ENCODE assay signal across 9 cellular contexts in the genomic region with DNA sequence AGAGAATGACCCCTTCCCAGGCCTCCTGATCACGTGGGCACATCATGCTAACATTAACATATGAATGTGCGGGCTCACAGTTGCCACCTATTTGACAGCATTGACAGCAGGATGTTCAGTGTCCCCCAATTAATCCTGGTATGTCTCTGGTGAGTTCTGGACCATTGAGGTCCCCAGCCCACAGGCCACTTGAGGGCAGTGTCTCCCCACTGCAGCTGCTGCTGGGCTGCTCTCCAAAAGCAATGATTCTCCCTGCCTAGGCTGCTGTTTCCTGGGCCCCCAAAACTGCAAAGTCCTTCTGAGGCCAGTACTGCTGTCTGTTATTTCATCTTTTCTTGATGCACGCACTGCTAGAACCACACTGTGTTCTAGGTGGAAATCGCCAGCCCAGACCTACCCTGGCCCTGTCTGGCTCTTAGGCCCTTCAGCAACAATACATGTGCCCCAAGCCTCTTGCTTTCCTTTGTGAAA. TPM values are rescaled to one million over a fixed set of nuclear protein-coding genes. Genes with fewer than 3 reads are reported as not detected.
DNase-seq lines count a peak whose midpoint lies in the region; ATAC-seq, FAIRE-seq and TF ChIP-seq lines count a peak whose summit lies in the region.
"Had no signal": no experiment of that assay in that cellular context is flagged by ENCODE, and none has a peak within 500 bp of the region (broad histone marks: within the 10 kb centered on the region; RNA-seq: fewer than 3 reads in every experiment).

No MANE protein-coding gene starts in this region.

- H3K27me3 ChIP-seq in GM06990 (replicated peaks; ENCODE audit: control insufficient read depth, insufficient read depth, low read length) (no peaks in the 10 kb centered on the region), K562 (ENCODE audit: control insufficient read depth in 2 of 2, insufficient read depth in 2 of 2, low read length in 2 of 2) (no peaks in the 10 kb centered on the region), kidney epithelial cell (ENCODE audit: control insufficient read depth, insufficient read depth, low read length) (no peaks in the 10 kb centered on the region), upper lobe of right lung (no peaks in the 10 kb centered on the region)
- H3K27me3 ChIP-seq: uterus had no signal

- H3K79me2 ChIP-seq in K562 (ENCODE audit: control insufficient read depth, insufficient read depth, low read length) = no peaks in the 10 kb centered on the region

- POLR2A ChIA-PET in K562 (lab: Yijun Ruan, JAX) = no interaction called here

- H3K9me1 ChIP-seq in K562 (ENCODE audit: control insufficient read depth, insufficient read depth, low read length) = no peaks in the 10 kb centered on the region

- H3K4me1 ChIP-seq in K562 (replicated peaks in 1 of 2; ENCODE audit: control insufficient read depth in 2 of 2, insufficient read depth in 2 of 2, low read length in 2 of 2) = no peaks in the 10 kb centered on the region
- H3K4me1 ChIP-seq in upper lobe of right lung = no peaks in the 10 kb centered on the region
- H3K4me1 ChIP-seq: uterus had no signal

- WGBS in K562 (ENCODE audit: insufficient coverage, low coverage, missing lambda C conversion rate) = 0% methylated on average over 4 of the region's 4 CpGs

- no peak for TF ChIP-seq POLR2A in K562 (conservative IDR thresholded peaks at IDR 0.05)

- TF ChIP-seq EP300 in K562 (IDR thresholded peaks at IDR 0.05; ENCODE audit: low read length) = no peak

- TF ChIP-seq CTCF in GM06990 (IDR thresholded peaks at IDR 0.05; ENCODE audit: insufficient read depth, low read length, poor library complexity, severe bottlenecking) = peak; percentile 69
- peak; percentile 60 to 65 (median 61) for TF ChIP-seq CTCF in K562 (IDR thresholded peaks at IDR 0.05 in 2 of 3, conservative IDR thresholded peaks at IDR 0.05 in 1 of 3; ENCODE audit: insufficient read depth in 2 of 3, low read depth in 1 of 3, low read length in 3 of 3)
- peak; percentile 82 for TF ChIP-seq CTCF in kidney epithelial cell (IDR thresholded peaks at IDR 0.05; ENCODE audit: insufficient read depth, low read length, poor library complexity, severe bottlenecking)
- peak; percentile 56 for TF ChIP-seq CTCF in upper lobe of right lung (IDR thresholded peaks at IDR 0.05)

- H3K4me2 ChIP-seq in K562 (ENCODE audit: insufficient read depth, low read length) = no peak overlapping the region

- BruUV-seq in K562 (replicated peaks; lab: Mats Ljungman, UMichigan) = no TSS peak

- no peak for FAIRE-seq in K562 (lab: Jason Lieb, UNC)

- H3K9me3 ChIP-seq in K562 (replicated peaks; ENCODE audit: control insufficient read depth, insufficient read depth, low read depth, low read length) = no peaks in the 10 kb centered on the region
- no peaks in the 10 kb centered on the region for H3K9me3 ChIP-seq in upper lobe of right lung
- H3K9me3 ChIP-seq: uterus had no signal

- no peak overlapping the region for H2AFZ ChIP-seq in K562 (ENCODE audit: low read depth, low read length)

- no peak overlapping the region for H3K9ac ChIP-seq in K562 (ENCODE audit: insufficient read depth in 1 of 2, low read depth in 2 of 2, low read length in 2 of 2)

- in situ Hi-C loops in K562 (cut with MboI) = no loop called here

- no peaks in the 10 kb centered on the region for H4K20me1 ChIP-seq in K562 (replicated peaks; ENCODE audit: control insufficient read depth, insufficient read depth, low read length)

- intact Hi-C loops in K562 (cut with micrococcal nuclease) = loop anchor here (1.0 to 5.0 kb wide), 2 partner anchors 79 to 355 kb away; no protein-coding TSS in a partner anchor
- intact Hi-C loops in upper lobe of right lung (cut with DNase I) = no loop called here

- H3K36me3 ChIP-seq in GM06990 (ENCODE audit: control insufficient read depth, insufficient read depth, low read length) = no peaks in the 10 kb centered on the region
- H3K36me3 ChIP-seq in K562 (ENCODE audit: control insufficient read depth, insufficient read depth, low read length) = no peaks in the 10 kb centered on the region
- H3K36me3 ChIP-seq in kidney epithelial cell (ENCODE audit: control insufficient read depth, insufficient read depth, low read length) = no peaks in the 10 kb centered on the region
- H3K36me3 ChIP-seq in upper lobe of right lung = no peaks in the 10 kb centered on the region
- H3K36me3 ChIP-seq: uterus had no signal

- TF ChIP-seq RAD21 in K562 (CRISPR knock-in tag; conservative IDR thresholded peaks at IDR 0.05 in 1 of 2, IDR thresholded peaks at IDR 0.05 in 1 of 2) = peak; percentile 53 to 68

- CTCF ChIA-PET in K562 (lab: Yijun Ruan, JAX; ENCODE audit: low intra/inter-chr PET ratio) = no interaction called here

- no peak overlapping the region for H3K4me3 ChIP-seq in GM06990 (replicated peaks; ENCODE audit: low read depth, low read length)
- H3K4me3 ChIP-seq in K562 = no peak overlapping the region
- no peak overlapping the region for H3K4me3 ChIP-seq in kidney epithelial cell (ENCODE audit: low read depth, low read length)
- no peak overlapping the region for H3K4me3 ChIP-seq in upper lobe of right lung
- H3K4me3 ChIP-seq: uterus had no signal

- H3K27ac ChIP-seq in K562 (ENCODE audit: extremely low read depth, low read depth, low read length) = no peak overlapping the region
- H3K27ac ChIP-seq in upper lobe of right lung = no peak overlapping the region
- H3K27ac ChIP-seq: uterus had no signal

- ATAC-seq in K562 (peak; percentile 87), upper lobe of right lung (peak; percentile 83), HG03439 (IDR thresholded peaks at IDR 0.05; ENCODE audit: unreplicated experiment) (no peak), GM21526 (IDR thresholded peaks at IDR 0.05; ENCODE audit: low FRiP score, unreplicated experiment) (no peak)

- no peak for DNase-seq in GM06990 (ENCODE audit: extremely low read depth, insufficient read length)
- peak; percentile 43 for DNase-seq in NCI-H128 (lab: John Stamatoyannopoulos, UW; ENCODE audit: unreplicated experiment)
- DNase-seq in K562 (ENCODE audit: extremely low read depth in 1 of 4, low spot score in 3 of 4) = peak; percentile 16 to 49 (median 30)
- no peak for DNase-seq in kidney epithelial cell (ENCODE audit: low read depth)
- DNase-seq in upper lobe of right lung = no peak
- no peak for DNase-seq in activated CD4-positive, alpha-beta T cell treated with anti-CD3 and anti-CD28 coated beads, Interleukin-2, amount 50 U/mL, for 4 hours

TF ChIP-seq in K562, 482 proteins besides CTCF, POLR2A, EP300 and RAD21:
- TF ChIP-seq NFIC (IDR thresholded peaks at IDR 0.05) (peak; percentile 31; the same call in 1 of the 2 replicates), DEAF1 (CRISPR knock-in tag; IDR thresholded peaks at IDR 0.05) (0 out of 2 replicates have a peak, but pooled peaks have one; percentile 37), DIDO1 (tag; IDR thresholded peaks at IDR 0.05; ENCODE audit: low read depth) (no peak), SNIP1 (IDR thresholded peaks at IDR 0.05; ENCODE audit: low read depth) (no peak), SMARCB1 (IDR thresholded peaks at IDR 0.05; ENCODE audit: insufficient read length, low read depth) (no peak), HIVEP1 (CRISPR knock-in tag; IDR thresholded peaks at IDR 0.05) (no peak), ADNP (tag; IDR thresholded peaks at IDR 0.05) (no peak), EWSR1 (IDR thresholded peaks at IDR 0.05; ENCODE audit: borderline replicate concordance, low read depth, partially characterized antibody) (no peak), TAF9B (IDR thresholded peaks at IDR 0.05; ENCODE audit: partially characterized antibody) (no peak), SMC3 (conservative IDR thresholded peaks at IDR 0.05; ENCODE audit: insufficient read depth, low read depth, low read length) (peak; percentile 39), BACH1 (tag; IDR thresholded peaks at IDR 0.05) (no peak), SMARCC2 (IDR thresholded peaks at IDR 0.05; ENCODE audit: low read depth) (no peak), STAG1 (CRISPR knock-in tag; IDR thresholded peaks at IDR 0.05; ENCODE audit: borderline replicate concordance) (peak; percentile 38; the same call in 1 of the 2 replicates)

RNA-seq across cellular contexts. Expression of gene MAPK4, which starts 52.7 kb away (rescaled TPM):
- total RNA-seq in K562 (2011; cell fraction: chromatin; rRNA removed; ENCODE audit: low replicate concordance) = not detected in 2 replicates
- not detected in 2 replicates for total RNA-seq in K562 (2011; cell fraction: nucleolus; rRNA removed)
- not detected in 2 replicates for total RNA-seq in K562 (2011; cell fraction: nucleoplasm; rRNA removed)
- total RNA-seq in K562 (2014; rRNA removed) (not detected in 2 replicates), K562 (2014; rRNA removed; fragmentation: Illumina TruSeq; extraction: Trizol) (not detected in 2 replicates), K562 (2015; rRNA removed; fragmentation: Illumina TruSeq; extraction: Trizol) (not detected in 2 replicates), K562 (2021) (not detected in 2 replicates), kidney epithelial cell (3.1 and 6.0 TPM in 2 replicates), upper lobe of right lung (7.0 TPM)
- polyA plus RNA-seq in K562 (2011; rRNA removed) (0.11 TPM in 1 of 2 replicates, not detected in the other), K562 (2014; fragmentation: Illumina TruSeq; extraction: Trizol) (not detected in 2 replicates), K562 (2014; fragmentation: Nextera tagmentation; extraction: Ambion mirVana) (not detected), K562 (2014; rRNA removed) (not detected in 2 replicates)
- 0.04 TPM in 1 of 2 replicates, not detected in the other for polyA plus RNA-seq in K562 (2011; cell fraction: cytosol; rRNA removed)
- polyA plus RNA-seq in K562 (2011; cell fraction: nucleus; rRNA removed) = 0.07 TPM in 1 of 2 replicates, not detected in the other
- polyA plus RNA-seq in K562 (2012) = not detected in 2 replicates
- 0.21 TPM in 1 of 2 replicates, not detected in the other for polyA minus RNA-seq in K562 (2011; rRNA and poly(A)+ RNA removed)
- not detected in 2 replicates for polyA minus RNA-seq in K562 (2011; cell fraction: cytosol; rRNA and poly(A)+ RNA removed)
- polyA minus RNA-seq in K562 (2011; cell fraction: nucleus; rRNA and poly(A)+ RNA removed) = 0.11 TPM in 1 of 2 replicates, not detected in the other

Comparison
In these comparisons a context has a peak if more than half of its experiments do, and no peak if none do; other contexts are left out.
1. DNase-seq: peak in NCI-H128 (single experiment) and K562 (4 of 4); none in GM06990 (single experiment), kidney epithelial cell (single experiment), upper lobe of right lung (single experiment) and activated CD4-positive, alpha-beta T cell treated with anti-CD3 and anti-CD28 coated beads, Interleukin-2, amount 50 U/mL, for 4 hours (0 of 2).
2. ATAC-seq: peak in K562 (single experiment) and upper lobe of right lung (single experiment); none in HG03439 (single experiment) and GM21526 (single experiment).
3. Peak in every context shown above with its lines, with median percentiles within 50 percentile points of each other: CTCF ChIP-seq.